27 cellular contexts compared by ENCODE assay signal in the genomic region with DNA sequence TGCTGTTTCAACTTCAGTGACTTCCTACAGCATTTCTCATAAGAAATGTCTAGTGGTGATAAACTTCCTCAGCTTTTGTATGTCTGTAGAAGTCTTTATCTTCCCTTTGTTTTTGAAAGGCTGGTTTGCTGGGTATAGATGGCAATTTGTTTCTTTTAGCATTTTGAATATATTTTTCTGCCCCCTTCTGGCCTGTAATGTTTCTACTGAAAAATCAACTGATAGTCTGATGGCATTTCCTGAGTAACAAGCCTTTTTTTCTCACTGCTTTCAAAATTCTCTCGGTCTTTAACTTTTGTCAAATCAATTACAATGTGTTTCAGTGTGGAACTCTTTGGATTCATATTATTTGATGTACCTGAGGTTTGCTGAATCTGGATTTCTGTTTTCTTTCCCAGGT.
"Had no signal": no experiment of that assay in that cellular context is flagged by ENCODE, and none has a peak within 500 bp of the region (broad histone marks: within the 10 kb centered on the region; RNA-seq: fewer than 3 reads in every experiment).

No MANE protein-coding gene starts in this region.

- H3K4me1 Mint-ChIP-seq: activated CD4-positive, alpha-beta memory T cell treated with anti-CD3 and anti-CD28 coated beads, Interleukin-2, amount 10 ng/mL, durations not matched to agents 7 days and 5 days; activated CD4-positive, alpha-beta T cell treated with anti-CD3 and anti-CD28 coated beads for 36 hours; activated naive CD8-positive, alpha-beta T cell treated with anti-CD3 and anti-CD28 coated beads, Interleukin-2, amount 10 ng/mL, durations not matched to agents 7 days and 5 days had no signal

- H3K4me1 ChIP-seq: adrenal gland had no signal

- H3K4me3 Mint-ChIP-seq: activated CD4-positive, alpha-beta memory T cell treated with anti-CD3 and anti-CD28 coated beads, Interleukin-2, amount 10 ng/mL, durations not matched to agents 7 days and 5 days; activated CD4-positive, alpha-beta T cell treated with anti-CD3 and anti-CD28 coated beads for 36 hours; activated naive CD8-positive, alpha-beta T cell treated with anti-CD3 and anti-CD28 coated beads, Interleukin-2, amount 10 ng/mL, durations not matched to agents 7 days and 5 days; IgD-negative memory B cell had no signal

- H3K9me3 Mint-ChIP-seq: activated naive CD8-positive, alpha-beta T cell treated with anti-CD3 and anti-CD28 coated beads, Interleukin-2, amount 10 ng/mL, durations not matched to agents 7 days and 5 days had no signal

- DNase-seq: activated CD4-positive, alpha-beta memory T cell treated with anti-CD3 and anti-CD28 coated beads, Interleukin-2, amount 10 ng/mL, durations not matched to agents 7 days and 5 days; activated CD4-positive, alpha-beta T cell treated with anti-CD3 and anti-CD28 coated beads for 36 hours; activated CD4-positive, alpha-beta T cell treated with anti-CD3 and anti-CD28 coated beads, Interleukin-2, amount 50 U/mL, for 1 hour; activated naive CD4-positive, alpha-beta T cell treated with anti-CD3 and anti-CD28 coated beads, Interleukin-2, amount 50 U/mL, for 16 hours; activated naive CD8-positive, alpha-beta T cell treated with anti-CD3 and anti-CD28 coated beads, Interleukin-2, amount 10 ng/mL, durations not matched to agents 7 days and 5 days; activated T-cell treated with anti-CD3 and anti-CD28 coated beads for 4 hours; adrenal gland; anterior cingulate cortex; caudate nucleus; KG1; MG63; MV-4-11; NCI-H1092 treated with DMSO at 0.1 percent for 48 hours; NCI-H1417 treated with DMSO at 0.1 percent for 48 hours; NCI-H1694; NCI-H2029; NCI-H2107; NCI-H2171 treated with DMSO at 0.1 percent for 48 hours; NCI-H226; NCI-H510A; NCI-H526 treated with DMSO at 0.1 percent for 48 hours; NK-92 treated with Interleukin-12 subunit alpha and Interleukin-12 subunit beta, amount 100 ng/mL, for 24 hours; SHP77 treated with DMSO at 0.1 percent for 48 hours; T-helper 1 cell; WERI-Rb-1 had no signal

- ATAC-seq: activated CD4-positive, alpha-beta T cell treated with anti-CD3 and anti-CD28 coated beads for 36 hours had no signal

- H3K27me3 ChIP-seq: adrenal gland, MG63 had no signal

- H3K27ac ChIP-seq: adrenal gland, SK-N-MC, WERI-Rb-1 had no signal

- H3K27me3 Mint-ChIP-seq: activated CD4-positive, alpha-beta memory T cell treated with anti-CD3 and anti-CD28 coated beads, Interleukin-2, amount 10 ng/mL, durations not matched to agents 7 days and 5 days; activated CD4-positive, alpha-beta T cell treated with anti-CD3 and anti-CD28 coated beads for 36 hours; activated naive CD8-positive, alpha-beta T cell treated with anti-CD3 and anti-CD28 coated beads, Interleukin-2, amount 10 ng/mL, durations not matched to agents 7 days and 5 days; IgD-negative memory B cell had no signal

- H3K4me3 ChIP-seq: adrenal gland, MG63, SK-N-MC had no signal

- H3K36me3 Mint-ChIP-seq: activated naive CD8-positive, alpha-beta T cell treated with anti-CD3 and anti-CD28 coated beads, Interleukin-2, amount 10 ng/mL, durations not matched to agents 7 days and 5 days; IgD-negative memory B cell had no signal

- H3K36me3 ChIP-seq: adrenal gland, MG63, WERI-Rb-1 had no signal

- H3K27ac Mint-ChIP-seq: activated CD4-positive, alpha-beta memory T cell treated with anti-CD3 and anti-CD28 coated beads, Interleukin-2, amount 10 ng/mL, durations not matched to agents 7 days and 5 days; activated CD4-positive, alpha-beta T cell treated with anti-CD3 and anti-CD28 coated beads for 36 hours; activated naive CD8-positive, alpha-beta T cell treated with anti-CD3 and anti-CD28 coated beads, Interleukin-2, amount 10 ng/mL, durations not matched to agents 7 days and 5 days; IgD-negative memory B cell had no signal
